Comparison of ENCODE assay signal across 8 cellular contexts in genomic region chr9:121861501-121862180, GRCh38.
A peak's percentile ranks its signal among the peaks of the same experiment; 100 is the strongest.
DNase-seq lines count a peak whose midpoint lies in the region; ATAC-seq and TF ChIP-seq lines count a peak whose summit lies in the region.

No MANE protein-coding gene starts in this region.

- H3K27ac ChIP-seq in osteoblast (ENCODE audit: low read depth, low read length) (no peak overlapping the region), esophagus squamous epithelium (peak overlapping the region in 1 of 4 donors; percentile 8)

- H3K4me2 ChIP-seq in osteoblast (ENCODE audit: insufficient read depth, low read length): no peak overlapping the region

- H3K9me3 ChIP-seq in osteoblast (ENCODE audit: low read depth, low read length): no peaks in the 10 kb centered on the region
- no peaks in the 10 kb centered on the region for H3K9me3 ChIP-seq in esophagus squamous epithelium

- H3K36me3 ChIP-seq in osteoblast (ENCODE audit: insufficient read depth, low read length) (no peaks in the 10 kb centered on the region), esophagus squamous epithelium (no peaks in the 10 kb centered on the region)

- DNase-seq in ELR (ENCODE audit: low read depth) (peak; percentile 63), NCI-H82 treated with DMSO at 0.1 percent for 48 hours (lab: John Stamatoyannopoulos, UW; ENCODE audit: unreplicated experiment) (peak; percentile 18), epithelial cell of proximal tubule (ENCODE audit: low read depth) (no peak), osteoblast (ENCODE audit: insufficient read length, low spot score, missing footprints) (no peak), esophagus squamous epithelium (lab: John Stamatoyannopoulos, UW) (no peak), NCI-H2171 treated with DMSO at 0.1 percent for 48 hours (lab: John Stamatoyannopoulos, UW) (no peak)
- no peak for DNase-seq in stimulated activated CD4-positive, alpha-beta T cell treated with anti-CD3 and anti-CD28 coated beads, Interleukin-4, amount 100 ng/mL, for 4 hours

- no peaks in the 10 kb centered on the region for H4K20me1 ChIP-seq in osteoblast (ENCODE audit: insufficient read depth, low read length)

- no peaks in the 10 kb centered on the region for H3K79me2 ChIP-seq in osteoblast (ENCODE audit: insufficient read depth, low read length)

- H3K4me3 ChIP-seq in epithelial cell of proximal tubule (ENCODE audit: low read depth, low read length) (no peak overlapping the region), osteoblast (ENCODE audit: insufficient read depth, low read length) (no peak overlapping the region), esophagus squamous epithelium (no peak overlapping the region)

- intact Hi-C loops in esophagus squamous epithelium (cut with DNase I): loop anchor here (10.0 kb wide), 1 partner anchor 177 kb away; no protein-coding TSS in a partner anchor

- H2AFZ ChIP-seq in osteoblast (ENCODE audit: low read length): no peak overlapping the region

- TF ChIP-seq CTCF in epithelial cell of proximal tubule (conservative IDR thresholded peaks at IDR 0.05; ENCODE audit: low read depth, low read length): peak; percentile 67
- TF ChIP-seq CTCF in osteoblast (IDR thresholded peaks at IDR 0.05; ENCODE audit: extremely low read depth, low read depth, low read length): peak; percentile 50
- peak in 3 of 6 experiments; percentile 22 to 48 (median 22) for TF ChIP-seq CTCF in esophagus squamous epithelium (IDR thresholded peaks at IDR 0.05)

- TF ChIP-seq POLR2A in esophagus squamous epithelium (IDR thresholded peaks at IDR 0.05): no peak

- WGBS in esophagus squamous epithelium, 2 donors: 77 to 89% methylated on average over 2 to 4 of the region's 4 CpGs

- ATAC-seq in GM18867 (IDR thresholded peaks at IDR 0.05; ENCODE audit: unreplicated experiment): no peak

- H3K27me3 ChIP-seq in osteoblast (ENCODE audit: insufficient read depth, low read length) (no peaks in the 10 kb centered on the region), esophagus squamous epithelium (no peaks in the 10 kb centered on the region)

- H3K4me1 ChIP-seq in osteoblast (ENCODE audit: insufficient read depth, low read length): peaks cover 24% of the 10 kb centered on the region
- H3K4me1 ChIP-seq in esophagus squamous epithelium: no peaks in the 10 kb centered on the region

Comparison
In these comparisons a context has a peak if more than half of its experiments do, and no peak if none do; other contexts are left out.
1. DNase-seq: peak in ELR (single experiment) and NCI-H82 treated with DMSO at 0.1 percent for 48 hours (single experiment); none in epithelial cell of proximal tubule (single experiment), osteoblast (single experiment), esophagus squamous epithelium (single experiment), NCI-H2171 treated with DMSO at 0.1 percent for 48 hours (single experiment) and stimulated activated CD4-positive, alpha-beta T cell treated with anti-CD3 and anti-CD28 coated beads, Interleukin-4, amount 100 ng/mL, for 4 hours (0 of 2).